ENCODE assay signal across 1 cellular context in the genomic region with DNA sequence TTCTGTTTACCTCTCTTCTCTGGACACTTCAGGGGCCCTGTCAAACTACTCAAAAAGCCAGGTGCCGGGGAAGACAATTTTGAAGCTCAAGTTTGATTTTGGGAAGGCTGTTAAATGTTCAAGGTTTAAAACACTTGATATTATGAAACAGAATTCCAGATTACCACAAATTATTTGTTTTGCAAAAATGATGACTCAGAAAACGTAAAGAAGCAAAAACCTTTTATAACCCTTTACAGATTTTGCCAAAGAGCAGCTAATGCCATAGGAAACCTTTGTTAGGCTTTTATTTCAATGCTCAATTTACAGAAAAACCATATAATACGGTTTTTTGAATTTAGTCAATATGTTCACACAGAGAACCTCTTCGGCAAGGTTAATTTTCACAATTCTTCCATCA.
TF ChIP-seq lines count a peak whose summit lies in the region.

No MANE protein-coding gene starts in this region.

TF ChIP-seq in HepG2, 621 proteins besides CTCF, POLR2A, EP300 and RAD21:
- no peak for TF ChIP-seq ZNF749 (CRISPR knock-in tag; IDR thresholded peaks at IDR 0.05; ENCODE audit: borderline replicate concordance)
- peak in 1 of 2 experiments; percentile 42; a peak in 2 of 4 replicates for TF ChIP-seq MAFK (conservative IDR thresholded peaks at IDR 0.05 in 1 of 2, IDR thresholded peaks at IDR 0.05 in 1 of 2; ENCODE audit: low read length in 2 of 2)
- TF ChIP-seq, protein P1, sequence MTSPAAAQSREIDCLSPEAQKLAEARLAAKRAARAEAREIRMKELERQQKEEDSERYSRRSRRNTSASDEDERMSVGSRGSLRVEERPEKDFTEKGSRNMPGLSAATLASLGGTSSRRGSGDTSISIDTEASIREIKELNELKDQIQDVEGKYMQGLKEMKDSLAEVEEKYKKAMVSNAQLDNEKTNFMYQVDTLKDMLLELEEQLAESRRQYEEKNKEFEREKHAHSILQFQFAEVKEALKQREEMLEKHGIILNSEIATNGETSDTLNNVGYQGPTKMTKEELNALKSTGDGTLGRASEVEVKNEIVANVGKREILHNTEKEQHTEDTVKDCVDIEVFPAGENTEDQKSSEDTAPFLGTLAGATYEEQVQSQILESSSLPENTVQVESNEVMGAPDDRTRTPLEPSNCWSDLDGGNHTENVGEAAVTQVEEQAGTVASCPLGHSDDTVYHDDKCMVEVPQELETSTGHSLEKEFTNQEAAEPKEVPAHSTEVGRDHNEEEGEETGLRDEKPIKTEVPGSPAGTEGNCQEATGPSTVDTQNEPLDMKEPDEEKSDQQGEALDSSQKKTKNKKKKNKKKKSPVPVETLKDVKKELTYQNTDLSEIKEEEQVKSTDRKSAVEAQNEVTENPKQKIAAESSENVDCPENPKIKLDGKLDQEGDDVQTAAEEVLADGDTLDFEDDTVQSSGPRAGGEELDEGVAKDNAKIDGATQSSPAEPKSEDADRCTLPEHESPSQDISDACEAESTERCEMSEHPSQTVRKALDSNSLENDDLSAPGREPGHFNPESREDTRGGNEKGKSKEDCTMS (CRISPR knock-in tag; conservative IDR thresholded peaks at IDR 0.05): no peak
- TF ChIP-seq HOXA9 (CRISPR knock-in tag; IDR thresholded peaks at IDR 0.05; ENCODE audit: borderline replicate concordance): no peak
- no peak for TF ChIP-seq EHMT2 (IDR thresholded peaks at IDR 0.05; ENCODE audit: borderline replicate concordance, low read depth, low read length)
- no peak for TF ChIP-seq NAIF1 (CRISPR knock-in tag; IDR thresholded peaks at IDR 0.05; ENCODE audit: borderline replicate concordance)
- no peak for TF ChIP-seq ZNF614 (CRISPR knock-in tag; IDR thresholded peaks at IDR 0.05; ENCODE audit: borderline replicate concordance)
- no peak for TF ChIP-seq HDAC6 (IDR thresholded peaks at IDR 0.05; ENCODE audit: low read depth, low read length)
- TF ChIP-seq, protein P2, sequence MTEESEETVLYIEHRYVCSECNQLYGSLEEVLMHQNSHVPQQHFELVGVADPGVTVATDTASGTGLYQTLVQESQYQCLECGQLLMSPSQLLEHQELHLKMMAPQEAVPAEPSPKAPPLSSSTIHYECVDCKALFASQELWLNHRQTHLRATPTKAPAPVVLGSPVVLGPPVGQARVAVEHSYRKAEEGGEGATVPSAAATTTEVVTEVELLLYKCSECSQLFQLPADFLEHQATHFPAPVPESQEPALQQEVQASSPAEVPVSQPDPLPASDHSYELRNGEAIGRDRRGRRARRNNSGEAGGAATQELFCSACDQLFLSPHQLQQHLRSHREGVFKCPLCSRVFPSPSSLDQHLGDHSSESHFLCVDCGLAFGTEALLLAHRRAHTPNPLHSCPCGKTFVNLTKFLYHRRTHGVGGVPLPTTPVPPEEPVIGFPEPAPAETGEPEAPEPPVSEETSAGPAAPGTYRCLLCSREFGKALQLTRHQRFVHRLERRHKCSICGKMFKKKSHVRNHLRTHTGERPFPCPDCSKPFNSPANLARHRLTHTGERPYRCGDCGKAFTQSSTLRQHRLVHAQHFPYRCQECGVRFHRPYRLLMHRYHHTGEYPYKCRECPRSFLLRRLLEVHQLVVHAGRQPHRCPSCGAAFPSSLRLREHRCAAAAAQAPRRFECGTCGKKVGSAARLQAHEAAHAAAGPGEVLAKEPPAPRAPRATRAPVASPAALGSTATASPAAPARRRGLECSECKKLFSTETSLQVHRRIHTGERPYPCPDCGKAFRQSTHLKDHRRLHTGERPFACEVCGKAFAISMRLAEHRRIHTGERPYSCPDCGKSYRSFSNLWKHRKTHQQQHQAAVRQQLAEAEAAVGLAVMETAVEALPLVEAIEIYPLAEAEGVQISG (CRISPR knock-in tag; IDR thresholded peaks at IDR 0.05): no peak
- no peak for TF ChIP-seq GATAD2A (CRISPR knock-in tag; IDR thresholded peaks at IDR 0.05)
- peak; percentile 27; the same call in 1 of the 2 replicates for TF ChIP-seq MAFF (IDR thresholded peaks at IDR 0.05; ENCODE audit: low read depth, low read length)
